In the genomic region with DNA sequence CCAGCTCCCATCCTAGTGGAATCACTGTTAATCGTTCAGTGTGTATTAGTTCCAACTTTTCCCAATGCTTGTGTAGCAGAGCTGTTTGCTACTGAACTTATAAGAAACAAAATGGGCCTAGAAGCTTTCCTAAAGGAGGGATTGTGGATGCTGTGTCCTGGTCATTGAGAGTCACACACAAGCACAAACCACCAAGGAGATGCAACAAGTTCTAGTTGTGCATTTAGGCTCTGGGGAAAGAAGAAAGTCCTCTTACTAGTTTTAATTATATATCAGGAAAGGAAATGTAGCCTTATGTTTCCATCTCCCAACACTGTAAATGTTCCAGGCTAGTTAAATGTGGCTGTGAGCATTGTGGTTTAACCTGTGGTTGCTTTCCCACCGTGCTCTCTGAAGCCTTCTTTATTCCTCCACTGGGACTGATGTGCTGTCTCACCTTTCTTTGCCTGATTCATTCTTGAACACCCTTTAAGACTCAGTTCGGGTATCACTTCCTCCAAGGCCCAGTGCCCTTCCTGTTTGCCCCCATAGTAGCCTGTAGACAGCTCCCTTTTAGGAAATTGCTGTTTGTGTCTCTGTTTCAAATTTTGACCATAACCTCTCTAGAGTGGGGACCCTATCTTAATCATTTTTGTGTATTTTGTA, we compare ENCODE assay signal across 11 cellular contexts. TPM values are rescaled to one million over a fixed set of nuclear protein-coding genes. Genes with fewer than 3 reads are reported as not detected.
A peak's percentile ranks its signal among the peaks of the same experiment; 100 is the strongest.
DNase-seq lines count a peak whose midpoint lies in the region; ATAC-seq, FAIRE-seq and TF ChIP-seq lines count a peak whose summit lies in the region.
"Had no signal": no experiment of that assay in that cellular context is flagged by ENCODE, and none has a peak within 500 bp of the region (broad histone marks: within the 10 kb centered on the region; RNA-seq: fewer than 3 reads in every experiment).

No MANE protein-coding gene starts in this region.

- CTCF ChIA-PET in activated B cell treated with CpG ODN at 0.5 μM for 24 hours (lab: Charles Lee) = interaction anchor here (1.0 to 1.2 kb wide), 2 partner anchors 36 to 56 kb away, joined by 3 to 4 read pairs; a partner anchor contains a TSS
- CTCF ChIA-PET in CD8-positive, alpha-beta T cell (lab: Charles Lee) = no interaction called here

- no peak overlapping the region for H3K27ac ChIP-seq in CD8-positive, alpha-beta T cell (ENCODE audit: low read depth, low read length)
- H3K27ac ChIP-seq: C4-2B, cardiac muscle cell had no signal

- intact Hi-C loops in activated B cell treated with CpG ODN at 0.5 μM for 24 hours (cut with micrococcal nuclease) = loop anchor here (1.0 to 2.0 kb wide), 4 partner anchors 9 to 35 kb away; a partner anchor contains a TSS
- intact Hi-C loops in CD8-positive, alpha-beta T cell (cut with DNase I, micrococcal nuclease) = no loop called here

- ATAC-seq in GM19463 (IDR thresholded peaks at IDR 0.05; ENCODE audit: unreplicated experiment) (peak; percentile 100), HG03135 (IDR thresholded peaks at IDR 0.05; ENCODE audit: unreplicated experiment) (peak; percentile 100), activated B cell treated with CpG ODN at 0.5 μM for 24 hours (ENCODE audit: low read depth) (peak; percentile 99), T-helper 17 cell (no peak)
- ATAC-seq in CD8-positive, alpha-beta T cell = no peak

- H3K27ac Mint-ChIP-seq in activated B cell treated with CpG ODN at 0.5 μM for 24 hours = peak overlapping the region; percentile 69
- no peak overlapping the region for H3K27ac Mint-ChIP-seq in CD8-positive, alpha-beta T cell
- no peak overlapping the region for H3K27ac Mint-ChIP-seq in T-helper 17 cell

- H3K9me3 ChIP-seq in CD8-positive, alpha-beta T cell (ENCODE audit: low read length) = no peaks in the 10 kb centered on the region
- H3K9me3 ChIP-seq in T-helper 17 cell (ENCODE audit: control insufficient read depth, low read length, poor library complexity, severe bottlenecking) = no peaks in the 10 kb centered on the region

- DNase-seq in D721Med (ENCODE audit: insufficient read length, low spot score) (no peak), activated B cell treated with CpG ODN at 0.5 μM for 24 hours (no peak), iPS-NIHi7 (ENCODE audit: extremely low spot score) (no peak), T-helper 17 cell (no peak), hepatic stellate cell (ENCODE audit: low spot score) (no peak)
- no peak for DNase-seq in CD8-positive, alpha-beta T cell
- DNase-seq: islet precursor cell had no signal

- TF ChIP-seq CTCF in D721Med (IDR thresholded peaks at IDR 0.05; ENCODE audit: insufficient read depth, missing control alignments) = no peak
- no peak for TF ChIP-seq CTCF in activated B cell treated with CpG ODN at 0.5 μM for 24 hours (IDR thresholded peaks at IDR 0.05)
- TF ChIP-seq CTCF in CD8-positive, alpha-beta T cell (IDR thresholded peaks at IDR 0.05) = no peak

- no peaks in the 10 kb centered on the region for H3K36me3 ChIP-seq in CD8-positive, alpha-beta T cell (ENCODE audit: insufficient read depth, low read length)
- H3K36me3 ChIP-seq: cardiac muscle cell had no signal

- no peaks in the 10 kb centered on the region for H3K4me1 ChIP-seq in CD8-positive, alpha-beta T cell (ENCODE audit: insufficient read depth, low read length)

- H3K4me3 ChIP-seq in CD8-positive, alpha-beta T cell (ENCODE audit: low read depth, low read length) = no peak overlapping the region
- H3K4me3 ChIP-seq: cardiac muscle cell had no signal

- FAIRE-seq in D721Med (lab: Jason Lieb, UNC) = peak; percentile 58

- H3K36me3 Mint-ChIP-seq in activated B cell treated with CpG ODN at 0.5 μM for 24 hours (ENCODE audit: low read depth) = peaks cover 34% of the 10 kb centered on the region
- H3K36me3 Mint-ChIP-seq in CD8-positive, alpha-beta T cell = peaks cover 7% of the 10 kb centered on the region
- H3K36me3 Mint-ChIP-seq in T-helper 17 cell (ENCODE audit: low read depth) = peaks cover 4% of the 10 kb centered on the region

- H3K4me1 Mint-ChIP-seq in activated B cell treated with CpG ODN at 0.5 μM for 24 hours (peaks cover 20% of the 10 kb centered on the region), T-helper 17 cell (peaks cover 10% of the 10 kb centered on the region)
- peaks cover 8% of the 10 kb centered on the region for H3K4me1 Mint-ChIP-seq in CD8-positive, alpha-beta T cell (ENCODE audit: low read depth)

- POLR2A ChIA-PET in activated B cell treated with CpG ODN at 0.5 μM for 24 hours (lab: Charles Lee) = interaction anchor here (1.7 to 1.9 kb wide), 2 partner anchors 34 to 56 kb away, joined by 6 to 9 read pairs; a partner anchor contains a TSS
- POLR2A ChIA-PET in CD8-positive, alpha-beta T cell (lab: Charles Lee) = interaction anchor here (0.6 kb wide), 2 partner anchors 12 to 1005 kb away, joined by 3 read pairs; no protein-coding TSS in a partner anchor

- H3K9me3 Mint-ChIP-seq in activated B cell treated with CpG ODN at 0.5 μM for 24 hours = no peaks in the 10 kb centered on the region
- H3K9me3 Mint-ChIP-seq in CD8-positive, alpha-beta T cell = no peaks in the 10 kb centered on the region

- H3K4me3 Mint-ChIP-seq in activated B cell treated with CpG ODN at 0.5 μM for 24 hours (no peak overlapping the region), T-helper 17 cell (no peak overlapping the region)
- H3K4me3 Mint-ChIP-seq in CD8-positive, alpha-beta T cell = no peak overlapping the region

- no peaks in the 10 kb centered on the region for H3K27me3 ChIP-seq in CD8-positive, alpha-beta T cell (ENCODE audit: insufficient read depth, low read length)
- H3K27me3 ChIP-seq: cardiac muscle cell had no signal

- H3K27me3 Mint-ChIP-seq in activated B cell treated with CpG ODN at 0.5 μM for 24 hours (no peaks in the 10 kb centered on the region), T-helper 17 cell (no peaks in the 10 kb centered on the region)
- no peaks in the 10 kb centered on the region for H3K27me3 Mint-ChIP-seq in CD8-positive, alpha-beta T cell (ENCODE audit: low read depth)

RNA-seq across cellular contexts. Expression of a gene that starts 34.3 kb away (rescaled TPM):
- 26.2 and 31.6 TPM in 2 replicates for total RNA-seq in activated B cell treated with CpG ODN at 0.5 μM for 24 hours
- 1 to 10 TPM; 2.3 to 2.4 TPM for total RNA-seq in CD8-positive, alpha-beta T cell
- 1 to 10 TPM; 1.7 to 4.1 TPM for total RNA-seq in T-helper 17 cell

RNA-seq across cellular contexts. Expression of a gene that starts 55.9 kb away (rescaled TPM):
- total RNA-seq in activated B cell treated with CpG ODN at 0.5 μM for 24 hours (23.6 and 23.9 TPM in 2 replicates), T-helper 17 cell (10 to 100 TPM in 1 of 2 donors, 1 to 10 TPM in 1; 9.9 to 10.1 TPM)
- total RNA-seq in CD8-positive, alpha-beta T cell = 1 to 10 TPM; 4.6 to 6.3 TPM

Comparison
In these comparisons a context has a peak if more than half of its experiments do, and no peak if none do; other contexts are left out.
1. ATAC-seq: peak in GM19463 (single experiment), HG03135 (single experiment) and activated B cell treated with CpG ODN at 0.5 μM for 24 hours (single experiment); none in CD8-positive, alpha-beta T cell (single experiment) and T-helper 17 cell (single experiment).